Comparison of ENCODE assay signal across 8 cellular contexts in the genomic region with DNA sequence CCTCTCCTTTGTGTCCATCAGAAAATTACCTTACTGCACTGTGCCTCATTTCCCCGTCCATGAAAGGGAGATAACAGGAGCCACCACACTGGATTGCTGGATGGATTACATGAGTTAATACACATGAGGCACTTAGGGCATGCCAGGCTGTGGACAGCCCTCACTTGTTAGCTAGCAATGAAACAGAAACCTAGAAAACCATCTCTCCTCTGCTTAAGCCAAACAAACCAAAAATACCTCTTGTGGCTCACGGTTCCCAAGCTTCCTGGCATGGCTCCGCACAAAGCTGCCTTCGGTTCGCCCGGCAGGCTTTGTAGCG. TPM values are rescaled to one million over a fixed set of nuclear protein-coding genes. Genes with fewer than 3 reads are reported as not detected.
DNase-seq lines count a peak whose midpoint lies in the region; ATAC-seq and TF ChIP-seq lines count a peak whose summit lies in the region.

No MANE protein-coding gene starts in this region.

- peak overlapping the region; percentile 87 for H3K9ac ChIP-seq in BLaER1

- peaks cover 13% of the 10 kb centered on the region; the same call in 1 of the 2 replicates for H3K36me3 ChIP-seq in BLaER1

- peak overlapping the region; percentile 98 for H3K4me2 ChIP-seq in BLaER1

- H3K4me3 Mint-ChIP-seq in T-helper 17 cell = peak overlapping the region; percentile 94

- TF ChIP-seq CTCF in foreskin fibroblast (IDR thresholded peaks at IDR 0.05; ENCODE audit: low read depth, low read length) = no peak

- peaks cover 23% of the 10 kb centered on the region for H3K4me1 ChIP-seq in BLaER1

- ATAC-seq in GM19023 (IDR thresholded peaks at IDR 0.05; ENCODE audit: unreplicated experiment) = peak; percentile 27
- peak; percentile 24 for ATAC-seq in HG03139 (IDR thresholded peaks at IDR 0.05; ENCODE audit: unreplicated experiment)
- peak; percentile 29 for ATAC-seq in T-helper 17 cell

- no peaks in the 10 kb centered on the region for H3K27me3 ChIP-seq in BLaER1

- H3K9me3 ChIP-seq in BLaER1 = no peaks in the 10 kb centered on the region
- H3K9me3 ChIP-seq in T-helper 17 cell (ENCODE audit: control insufficient read depth, low read length, poor library complexity, severe bottlenecking) = no peaks in the 10 kb centered on the region

- no peak overlapping the region for H3K27ac Mint-ChIP-seq in T-helper 17 cell

- peaks cover 20% of the 10 kb centered on the region for H3K27me3 Mint-ChIP-seq in T-helper 17 cell

- peaks cover 19% of the 10 kb centered on the region for H3K4me1 Mint-ChIP-seq in T-helper 17 cell

- peak overlapping the region; percentile 84 for H3K27ac ChIP-seq in BLaER1

- H3K36me3 Mint-ChIP-seq in T-helper 17 cell (ENCODE audit: low read depth) = peaks cover 5% of the 10 kb centered on the region

- H3K4me3 ChIP-seq in BLaER1 (peak overlapping the region; percentile 94), foreskin fibroblast (ENCODE audit: low read depth in 1 of 2, low read length in 2 of 2) (peak overlapping the region; percentile 61 to 90)

- peaks cover 16% of the 10 kb centered on the region; the same call in 1 of the 2 replicates for H4K20me1 ChIP-seq in BLaER1

- no peak for DNase-seq in T-helper 17 cell
- DNase-seq in foreskin fibroblast = no peak
- DNase-seq in pons (ENCODE audit: low spot score) = peak; percentile 32
- DNase-seq in epidermal melanocyte (ENCODE audit: insufficient read length, low spot score) = no peak
- DNase-seq in NCI-H345 (lab: John Stamatoyannopoulos, UW) = no peak

RNA-seq across cellular contexts. Expression of a gene that starts 0.7 kb away (rescaled TPM):
- total RNA-seq in T-helper 17 cell = 10 to 100 TPM; 13.9 to 15.2 TPM

RNA-seq across cellular contexts. Expression of a gene that starts 13.7 kb away (rescaled TPM):
- total RNA-seq in T-helper 17 cell = not detected
